33 cellular contexts compared by ENCODE assay signal in the genomic region with DNA sequence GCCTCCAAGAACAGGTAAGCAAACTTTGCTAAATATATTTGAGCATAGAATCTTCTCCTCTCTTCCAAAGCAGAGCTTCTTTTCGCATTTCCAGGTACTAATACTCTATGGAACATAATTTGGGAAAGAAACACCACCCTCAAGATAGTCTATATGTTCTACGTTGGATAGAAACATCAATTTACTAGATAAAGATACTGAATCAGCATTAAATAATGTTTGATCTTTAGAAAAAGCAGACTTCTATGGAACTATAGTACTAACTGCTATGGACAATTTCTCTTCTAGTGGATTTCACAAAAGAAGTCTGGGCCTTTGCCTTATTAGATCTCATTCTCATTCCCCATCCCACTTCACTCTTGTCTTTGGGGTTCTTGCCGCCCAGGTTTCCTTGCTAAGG.
"Had no signal": no experiment of that assay in that cellular context is flagged by ENCODE, and none has a peak within 500 bp of the region (broad histone marks: within the 10 kb centered on the region; RNA-seq: fewer than 3 reads in every experiment).

No MANE protein-coding gene starts in this region.

- H3K4me3 Mint-ChIP-seq: activated B cell treated with CpG ODN at 0.5 μM for 24 hours; activated CD8-positive, alpha-beta T cell treated with anti-CD3 and anti-CD28 coated beads for 36 hours; activated naive CD4-positive, alpha-beta T cell treated with anti-CD3 and anti-CD28 coated beads for 36 hours; activated naive CD4-positive, alpha-beta T cell treated with anti-CD3 and anti-CD28 coated beads, Interleukin-2, amount 50 U/mL, for 24 hours; activated naive CD8-positive, alpha-beta T cell treated with anti-CD3 and anti-CD28 coated beads for 36 hours; activated naive CD8-positive, alpha-beta T cell treated with anti-CD3 and anti-CD28 coated beads, Interleukin-2, amount 50 U/mL, for 24 hours; activated T-cell treated with anti-CD3 and anti-CD28 coated beads, Interleukin-2, amount 50 U/mL, for 4 hours; brain; T-helper 17 cell; T-helper 2 cell treated with Interferon-gamma antibody and Interleukin-4, amounts not matched to agents 5 μg/mL and 100 μg/mL, for 36 hours had no signal

- H3K9me3 ChIP-seq: adrenal gland, ascending aorta, breast epithelium, colonic mucosa, esophagus squamous epithelium had no signal

- H3K9me3 Mint-ChIP-seq: activated CD8-positive, alpha-beta T cell treated with anti-CD3 and anti-CD28 coated beads for 36 hours; activated naive CD4-positive, alpha-beta T cell treated with anti-CD3 and anti-CD28 coated beads for 36 hours; activated naive CD4-positive, alpha-beta T cell treated with anti-CD3 and anti-CD28 coated beads, Interleukin-2, amount 50 U/mL, for 24 hours; activated naive CD8-positive, alpha-beta T cell treated with anti-CD3 and anti-CD28 coated beads for 36 hours; activated naive CD8-positive, alpha-beta T cell treated with anti-CD3 and anti-CD28 coated beads, Interleukin-2, amount 50 U/mL, for 24 hours; activated T-cell treated with anti-CD3 and anti-CD28 coated beads, Interleukin-2, amount 50 U/mL, for 4 hours; activated T-helper 2 cell treated with anti-CD3 and anti-CD28 coated beads, Interferon-gamma antibody, Interleukin-2, Interleukin-4, amounts not matched to agents 10 μg/mL and 5 μg/mL and 100 μg/mL, durations not matched to agents 14 hours and 24 hours and 36 hours; T-helper 2 cell treated with Interferon-gamma antibody and Interleukin-4, amounts not matched to agents 5 μg/mL and 100 μg/mL, for 36 hours had no signal

- H3K27ac Mint-ChIP-seq: activated B cell treated with CpG ODN at 0.5 μM for 24 hours; activated CD8-positive, alpha-beta T cell treated with anti-CD3 and anti-CD28 coated beads for 36 hours; activated naive CD4-positive, alpha-beta T cell treated with anti-CD3 and anti-CD28 coated beads for 36 hours; activated naive CD4-positive, alpha-beta T cell treated with anti-CD3 and anti-CD28 coated beads, Interleukin-2, amount 50 U/mL, for 24 hours; activated naive CD8-positive, alpha-beta T cell treated with anti-CD3 and anti-CD28 coated beads for 36 hours; activated naive CD8-positive, alpha-beta T cell treated with anti-CD3 and anti-CD28 coated beads, Interleukin-2, amount 50 U/mL, for 24 hours; activated T-helper 2 cell treated with anti-CD3 and anti-CD28 coated beads, Interferon-gamma antibody, Interleukin-2, Interleukin-4, amounts not matched to agents 10 μg/mL and 5 μg/mL and 100 μg/mL, durations not matched to agents 14 hours and 24 hours and 36 hours; brain; T-helper 17 cell; T-helper 2 cell treated with Interferon-gamma antibody and Interleukin-4, amounts not matched to agents 5 μg/mL and 100 μg/mL, for 36 hours had no signal

- H3K36me3 ChIP-seq: adrenal gland, ascending aorta, breast epithelium, cardiac muscle cell, colonic mucosa, esophagus squamous epithelium, WERI-Rb-1 had no signal

- ATAC-seq: activated CD4-positive, CD25-positive, alpha-beta regulatory T cell treated with anti-CD3 and anti-CD28 coated beads, Interleukin-2, amount 50 U/mL, for 24 hours; activated CD8-positive, alpha-beta T cell treated with anti-CD3 and anti-CD28 coated beads for 36 hours; activated naive CD8-positive, alpha-beta T cell treated with anti-CD3 and anti-CD28 coated beads, Interleukin-2, amount 50 U/mL, for 24 hours; activated T-cell treated with anti-CD3 and anti-CD28 coated beads, Interleukin-2, amount 50 U/mL, for 4 hours; T-helper 17 cell had no signal

- FAIRE-seq: endometrium, endothelial cell of umbilical vein, frontal cortex had no signal

- H3K27me3 ChIP-seq: adrenal gland, ascending aorta, breast epithelium, cardiac muscle cell, colonic mucosa, esophagus squamous epithelium had no signal

- H3K27ac ChIP-seq: adrenal gland, ascending aorta, breast epithelium, cardiac muscle cell, colonic mucosa, epithelial cell of prostate, esophagus squamous epithelium, WERI-Rb-1 had no signal

- DNase-seq: activated B cell treated with CpG ODN at 0.5 μM for 24 hours; activated CD4-positive, alpha-beta T cell treated with anti-CD3 and anti-CD28 coated beads for 48 hours; activated CD4-positive, alpha-beta T cell treated with anti-CD3 and anti-CD28 coated beads, Interleukin-2, amount 50 U/mL, for 1 hour; activated CD4-positive, alpha-beta T cell treated with anti-CD3 and anti-CD28 coated beads, Interleukin-2, amount 50 U/mL, for 48 hours; activated CD8-positive, alpha-beta memory T cell treated with anti-CD3 and anti-CD28 coated beads for 24 hours; activated CD8-positive, alpha-beta T cell treated with anti-CD3 and anti-CD28 coated beads for 36 hours; activated effector memory CD4-positive, alpha-beta T cell treated with anti-CD3 and anti-CD28 coated beads, Interleukin-2, amount 50 U/mL, for 16 hours; activated naive CD4-positive, alpha-beta T cell treated with anti-CD3 and anti-CD28 coated beads for 36 hours; activated naive CD8-positive, alpha-beta T cell treated with anti-CD3 and anti-CD28 coated beads for 36 hours; activated naive CD8-positive, alpha-beta T cell treated with anti-CD3 and anti-CD28 coated beads, Interleukin-2, amount 50 U/mL, for 24 hours; activated T-cell treated with anti-CD3 and anti-CD28 coated beads, Interleukin-2, amount 50 U/mL, for 4 hours; adrenal gland; central memory CD4-positive, alpha-beta T cell; cerebellar nuclear complex; colonic mucosa; effector CD8-positive, alpha-beta T cell; esophagus squamous epithelium; head of caudate nucleus; T-helper 17 cell; T1000; WERI-Rb-1 had no signal

- H3K4me1 Mint-ChIP-seq: activated naive CD8-positive, alpha-beta T cell treated with anti-CD3 and anti-CD28 coated beads for 36 hours had no signal

- H3K4me1 ChIP-seq: adrenal gland, ascending aorta, breast epithelium, colonic mucosa had no signal

- H3K4me3 ChIP-seq: adrenal gland, ascending aorta, breast epithelium, cardiac muscle cell, colonic mucosa, esophagus squamous epithelium had no signal

- H3K27me3 Mint-ChIP-seq: activated B cell treated with CpG ODN at 0.5 μM for 24 hours; activated CD8-positive, alpha-beta T cell treated with anti-CD3 and anti-CD28 coated beads for 36 hours; activated naive CD4-positive, alpha-beta T cell treated with anti-CD3 and anti-CD28 coated beads, Interleukin-2, amount 50 U/mL, for 24 hours; activated naive CD8-positive, alpha-beta T cell treated with anti-CD3 and anti-CD28 coated beads for 36 hours; activated naive CD8-positive, alpha-beta T cell treated with anti-CD3 and anti-CD28 coated beads, Interleukin-2, amount 50 U/mL, for 24 hours; brain; T-helper 17 cell had no signal

- H3K36me3 Mint-ChIP-seq: activated naive CD8-positive, alpha-beta T cell treated with anti-CD3 and anti-CD28 coated beads for 36 hours had no signal
